1 cellular context compared by ENCODE assay signal in the genomic region with DNA sequence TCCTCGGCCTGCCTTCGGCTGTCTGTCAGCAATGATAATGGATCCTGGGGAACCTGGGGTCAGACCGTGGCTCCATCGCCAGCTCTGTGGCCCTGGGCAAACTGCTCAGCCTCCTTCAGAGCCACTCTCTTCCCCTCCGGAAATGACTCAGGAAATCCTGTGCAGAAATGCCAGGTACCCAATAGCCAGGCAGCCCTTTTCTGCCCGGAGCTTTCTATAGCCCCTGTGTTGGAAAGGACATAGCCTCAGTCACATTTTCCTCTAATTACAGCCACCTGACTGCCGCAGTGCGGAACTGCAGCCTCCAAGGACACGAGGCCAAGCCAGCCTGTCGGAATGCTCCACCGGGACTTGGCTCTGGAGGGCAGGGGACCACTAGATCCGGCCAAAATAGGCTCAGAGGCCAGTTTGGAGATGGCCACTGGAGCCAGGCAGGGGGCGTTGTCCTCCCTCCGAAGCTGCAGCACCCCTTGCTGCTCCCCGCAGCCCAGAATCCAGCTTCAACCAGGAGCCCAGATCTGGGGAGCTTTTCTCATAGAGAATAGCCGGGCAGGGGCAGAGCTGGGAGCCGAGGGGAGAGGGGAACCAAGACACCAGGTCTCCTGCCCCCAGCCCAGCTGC.
TF ChIP-seq lines count a peak whose summit lies in the region.

No MANE protein-coding gene starts in this region.

TF ChIP-seq in HepG2, 621 proteins besides CTCF, POLR2A, EP300 and RAD21 (continued from another document):
- TF ChIP-seq, protein P1, sequence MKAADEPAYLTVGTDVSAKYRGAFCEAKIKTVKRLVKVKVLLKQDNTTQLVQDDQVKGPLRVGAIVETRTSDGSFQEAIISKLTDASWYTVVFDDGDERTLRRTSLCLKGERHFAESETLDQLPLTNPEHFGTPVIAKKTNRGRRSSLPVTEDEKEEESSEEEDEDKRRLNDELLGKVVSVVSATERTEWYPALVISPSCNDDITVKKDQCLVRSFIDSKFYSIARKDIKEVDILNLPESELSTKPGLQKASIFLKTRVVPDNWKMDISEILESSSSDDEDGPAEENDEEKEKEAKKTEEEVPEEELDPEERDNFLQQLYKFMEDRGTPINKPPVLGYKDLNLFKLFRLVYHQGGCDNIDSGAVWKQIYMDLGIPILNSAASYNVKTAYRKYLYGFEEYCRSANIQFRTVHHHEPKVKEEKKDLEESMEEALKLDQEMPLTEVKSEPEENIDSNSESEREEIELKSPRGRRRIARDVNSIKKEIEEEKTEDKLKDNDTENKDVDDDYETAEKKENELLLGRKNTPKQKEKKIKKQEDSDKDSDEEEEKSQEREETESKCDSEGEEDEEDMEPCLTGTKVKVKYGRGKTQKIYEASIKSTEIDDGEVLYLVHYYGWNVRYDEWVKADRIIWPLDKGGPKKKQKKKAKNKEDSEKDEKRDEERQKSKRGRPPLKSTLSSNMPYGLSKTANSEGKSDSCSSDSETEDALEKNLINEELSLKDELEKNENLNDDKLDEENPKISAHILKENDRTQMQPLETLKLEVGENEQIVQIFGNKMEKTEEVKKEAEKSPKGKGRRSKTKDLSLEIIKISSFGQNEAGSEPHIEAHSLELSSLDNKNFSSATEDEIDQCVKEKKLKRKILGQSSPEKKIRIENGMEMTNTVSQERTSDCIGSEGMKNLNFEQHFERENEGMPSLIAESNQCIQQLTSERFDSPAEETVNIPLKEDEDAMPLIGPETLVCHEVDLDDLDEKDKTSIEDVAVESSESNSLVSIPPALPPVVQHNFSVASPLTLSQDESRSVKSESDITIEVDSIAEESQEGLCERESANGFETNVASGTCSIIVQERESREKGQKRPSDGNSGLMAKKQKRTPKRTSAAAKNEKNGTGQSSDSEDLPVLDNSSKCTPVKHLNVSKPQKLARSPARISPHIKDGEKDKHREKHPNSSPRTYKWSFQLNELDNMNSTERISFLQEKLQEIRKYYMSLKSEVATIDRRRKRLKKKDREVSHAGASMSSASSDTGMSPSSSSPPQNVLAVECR (CRISPR knock-in tag; IDR thresholded peaks at IDR 0.05; ENCODE audit: borderline replicate concordance) = peak; percentile 31; the same call in 1 of the 2 replicates
- TF ChIP-seq TMF1 (CRISPR knock-in tag; IDR thresholded peaks at IDR 0.05; ENCODE audit: low read depth) (no peak), TEAD2 (CRISPR knock-in tag; IDR thresholded peaks at IDR 0.05) (no peak), MED1 (CRISPR knock-in tag; IDR thresholded peaks at IDR 0.05) (no peak), CAMTA2 (CRISPR knock-in tag; IDR thresholded peaks at IDR 0.05; ENCODE audit: borderline replicate concordance) (no peak), ZEB1 (IDR thresholded peaks at IDR 0.05; ENCODE audit: insufficient replicate concordance, low read depth) (no peak), GZF1 (CRISPR knock-in tag; IDR thresholded peaks at IDR 0.05) (0 out of 2 replicates have a peak, but pooled peaks have one; percentile 25), NR2C2 (CRISPR knock-in tag; IDR thresholded peaks at IDR 0.05; ENCODE audit: borderline replicate concordance) (no peak), ZNF607 (CRISPR knock-in tag; IDR thresholded peaks at IDR 0.05; ENCODE audit: borderline replicate concordance) (peak; percentile 27; the same call in 1 of the 2 replicates), SMARCC2 (IDR thresholded peaks at IDR 0.05) (no peak)
- TF ChIP-seq, protein P2, sequence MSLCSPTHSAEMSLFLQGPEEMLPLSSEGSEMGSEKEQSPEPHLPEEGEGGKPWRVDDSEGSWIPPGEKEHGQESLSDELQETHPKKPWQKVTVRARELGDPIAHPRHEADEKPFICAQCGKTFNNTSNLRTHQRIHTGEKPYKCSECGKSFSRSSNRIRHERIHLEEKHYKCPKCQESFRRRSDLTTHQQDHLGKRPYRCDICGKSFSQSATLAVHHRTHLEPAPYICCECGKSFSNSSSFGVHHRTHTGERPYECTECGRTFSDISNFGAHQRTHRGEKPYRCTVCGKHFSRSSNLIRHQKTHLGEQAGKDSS (CRISPR knock-in tag; IDR thresholded peaks at IDR 0.05; ENCODE audit: borderline replicate concordance, low read depth) = peak; percentile 78; the same call in 1 of the 2 replicates
- TF ChIP-seq, protein P3, sequence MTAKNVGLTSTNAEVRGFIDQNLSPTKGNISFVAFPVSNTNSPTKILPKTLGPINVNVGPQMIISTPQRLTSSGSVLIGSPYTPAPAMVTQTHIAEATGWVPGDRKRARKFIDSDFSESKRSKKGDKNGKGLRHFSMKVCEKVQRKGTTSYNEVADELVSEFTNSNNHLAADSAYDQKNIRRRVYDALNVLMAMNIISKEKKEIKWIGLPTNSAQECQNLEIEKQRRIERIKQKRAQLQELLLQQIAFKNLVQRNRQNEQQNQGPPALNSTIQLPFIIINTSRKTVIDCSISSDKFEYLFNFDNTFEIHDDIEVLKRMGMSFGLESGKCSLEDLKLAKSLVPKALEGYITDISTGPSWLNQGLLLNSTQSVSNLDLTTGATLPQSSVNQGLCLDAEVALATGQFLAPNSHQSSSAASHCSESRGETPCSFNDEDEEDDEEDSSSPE (CRISPR knock-in tag; IDR thresholded peaks at IDR 0.05) = 0 out of 2 replicates have a peak, but pooled peaks have one; percentile 39
- TF ChIP-seq, protein P4, sequence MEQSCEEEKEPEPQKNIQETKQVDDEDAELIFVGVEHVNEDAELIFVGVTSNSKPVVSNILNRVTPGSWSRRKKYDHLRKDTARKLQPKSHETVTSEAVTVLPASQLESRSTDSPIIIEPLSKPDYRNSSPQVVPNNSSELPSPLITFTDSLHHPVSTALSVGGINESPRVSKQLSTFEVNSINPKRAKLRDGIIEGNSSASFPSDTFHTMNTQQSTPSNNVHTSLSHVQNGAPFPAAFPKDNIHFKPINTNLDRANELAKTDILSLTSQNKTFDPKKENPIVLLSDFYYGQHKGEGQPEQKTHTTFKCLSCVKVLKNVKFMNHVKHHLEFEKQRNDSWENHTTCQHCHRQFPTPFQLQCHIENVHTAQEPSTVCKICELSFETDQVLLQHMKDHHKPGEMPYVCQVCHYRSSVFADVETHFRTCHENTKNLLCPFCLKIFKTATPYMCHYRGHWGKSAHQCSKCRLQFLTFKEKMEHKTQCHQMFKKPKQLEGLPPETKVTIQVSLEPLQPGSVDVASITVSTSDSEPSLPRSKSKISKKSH (CRISPR knock-in tag; IDR thresholded peaks at IDR 0.05; ENCODE audit: borderline replicate concordance) = no peak
TF ChIP-seq in HepG2: peak in this region for 50.
